2 cellular contexts compared by ENCODE assay signal in the genomic region with DNA sequence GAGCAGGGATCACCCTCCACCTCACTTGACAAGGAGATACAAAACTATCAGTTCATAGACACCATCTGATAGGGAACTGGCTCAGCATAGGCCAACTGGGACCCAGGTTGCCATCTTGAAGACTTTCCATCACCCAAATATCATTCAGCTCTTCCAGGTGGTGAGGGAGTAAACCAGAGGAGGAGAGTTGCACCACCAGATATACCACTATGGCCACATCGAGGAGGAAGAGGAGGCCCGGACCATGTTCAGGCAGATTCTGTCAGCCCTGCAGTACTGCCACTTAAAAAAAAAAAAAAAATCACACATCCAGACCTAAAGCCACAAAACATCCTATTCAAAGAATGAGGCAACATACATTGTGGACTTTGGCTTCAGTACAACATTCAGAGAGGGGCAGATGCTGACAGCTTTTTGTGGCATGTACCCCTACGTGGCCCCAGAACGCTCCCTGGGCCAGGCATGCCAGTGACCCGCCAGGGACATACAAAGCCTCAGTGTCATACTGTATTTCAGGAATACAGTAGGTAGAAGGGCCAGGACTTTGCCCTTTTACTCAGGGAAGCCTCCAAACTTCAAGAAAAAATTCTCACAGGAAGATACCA.
TF ChIP-seq lines count a peak whose summit lies in the region.

No MANE protein-coding gene starts in this region.

TF ChIP-seq in K562, 482 proteins besides CTCF, POLR2A, EP300 and RAD21:
- TF ChIP-seq NFXL1 (CRISPR knock-in tag; IDR thresholded peaks at IDR 0.05) = no peak
- TF ChIP-seq SUPT5H (IDR thresholded peaks at IDR 0.05) = peak; percentile 26; the same call in 1 of the 2 replicates
- TF ChIP-seq POLR2AphosphoS5 (IDR thresholded peaks at IDR 0.05; ENCODE audit: control insufficient read depth, insufficient read depth, low read depth, low read length) = 0 out of 2 replicates have a peak, but pooled peaks have one; percentile 7
- TF ChIP-seq BRCA1 (IDR thresholded peaks at IDR 0.05) = no peak
- no peak for TF ChIP-seq BRCA1 (CRISPR knock-in tag; IDR thresholded peaks at IDR 0.05)
- no peak for TF ChIP-seq CCAR2 (IDR thresholded peaks at IDR 0.05; ENCODE audit: low read depth, low read length)
- TF ChIP-seq, protein P1, sequence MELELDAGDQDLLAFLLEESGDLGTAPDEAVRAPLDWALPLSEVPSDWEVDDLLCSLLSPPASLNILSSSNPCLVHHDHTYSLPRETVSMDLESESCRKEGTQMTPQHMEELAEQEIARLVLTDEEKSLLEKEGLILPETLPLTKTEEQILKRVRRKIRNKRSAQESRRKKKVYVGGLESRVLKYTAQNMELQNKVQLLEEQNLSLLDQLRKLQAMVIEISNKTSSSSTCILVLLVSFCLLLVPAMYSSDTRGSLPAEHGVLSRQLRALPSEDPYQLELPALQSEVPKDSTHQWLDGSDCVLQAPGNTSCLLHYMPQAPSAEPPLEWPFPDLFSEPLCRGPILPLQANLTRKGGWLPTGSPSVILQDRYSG (tag; conservative IDR thresholded peaks at IDR 0.05; ENCODE audit: low read depth) = no peak
- no peak for TF ChIP-seq MXI1 (IDR thresholded peaks at IDR 0.05; ENCODE audit: low read depth, low read length)
- TF ChIP-seq ZNF696 (CRISPR knock-in tag; conservative IDR thresholded peaks at IDR 0.05) = no peak
- no peak for TF ChIP-seq PHB2 (IDR thresholded peaks at IDR 0.05; ENCODE audit: low read depth)
- TF ChIP-seq, protein P2, sequence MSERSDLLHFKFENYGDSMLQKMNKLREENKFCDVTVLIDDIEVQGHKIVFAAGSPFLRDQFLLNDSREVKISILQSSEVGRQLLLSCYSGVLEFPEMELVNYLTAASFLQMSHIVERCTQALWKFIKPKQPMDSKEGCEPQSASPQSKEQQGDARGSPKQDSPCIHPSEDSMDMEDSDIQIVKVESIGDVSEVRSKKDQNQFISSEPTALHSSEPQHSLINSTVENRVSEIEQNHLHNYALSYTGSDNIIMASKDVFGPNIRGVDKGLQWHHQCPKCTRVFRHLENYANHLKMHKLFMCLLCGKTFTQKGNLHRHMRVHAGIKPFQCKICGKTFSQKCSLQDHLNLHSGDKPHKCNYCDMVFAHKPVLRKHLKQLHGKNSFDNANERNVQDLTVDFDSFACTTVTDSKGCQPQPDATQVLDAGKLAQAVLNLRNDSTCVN (CRISPR knock-in tag; IDR thresholded peaks at IDR 0.05) = 0 out of 2 replicates have a peak, but pooled peaks have one; percentile 20
- no peak for TF ChIP-seq ZBTB7A (IDR thresholded peaks at IDR 0.05; ENCODE audit: borderline replicate concordance, control insufficient read depth, low read depth, low read length)
- TF ChIP-seq NCOA2 (IDR thresholded peaks at IDR 0.05; ENCODE audit: partially characterized antibody in 2 of 2) = no peak
- no peak for TF ChIP-seq HNRNPUL1 (IDR thresholded peaks at IDR 0.05; ENCODE audit: low read length)
- no peak for TF ChIP-seq C11orf30 (IDR thresholded peaks at IDR 0.05; ENCODE audit: low read depth)
- no peak for TF ChIP-seq KLF10 (CRISPR knock-in tag; IDR thresholded peaks at IDR 0.05)
- no peak for TF ChIP-seq KAT2B (IDR thresholded peaks at IDR 0.05; ENCODE audit: low read depth, low read length)
- TF ChIP-seq, protein P3, sequence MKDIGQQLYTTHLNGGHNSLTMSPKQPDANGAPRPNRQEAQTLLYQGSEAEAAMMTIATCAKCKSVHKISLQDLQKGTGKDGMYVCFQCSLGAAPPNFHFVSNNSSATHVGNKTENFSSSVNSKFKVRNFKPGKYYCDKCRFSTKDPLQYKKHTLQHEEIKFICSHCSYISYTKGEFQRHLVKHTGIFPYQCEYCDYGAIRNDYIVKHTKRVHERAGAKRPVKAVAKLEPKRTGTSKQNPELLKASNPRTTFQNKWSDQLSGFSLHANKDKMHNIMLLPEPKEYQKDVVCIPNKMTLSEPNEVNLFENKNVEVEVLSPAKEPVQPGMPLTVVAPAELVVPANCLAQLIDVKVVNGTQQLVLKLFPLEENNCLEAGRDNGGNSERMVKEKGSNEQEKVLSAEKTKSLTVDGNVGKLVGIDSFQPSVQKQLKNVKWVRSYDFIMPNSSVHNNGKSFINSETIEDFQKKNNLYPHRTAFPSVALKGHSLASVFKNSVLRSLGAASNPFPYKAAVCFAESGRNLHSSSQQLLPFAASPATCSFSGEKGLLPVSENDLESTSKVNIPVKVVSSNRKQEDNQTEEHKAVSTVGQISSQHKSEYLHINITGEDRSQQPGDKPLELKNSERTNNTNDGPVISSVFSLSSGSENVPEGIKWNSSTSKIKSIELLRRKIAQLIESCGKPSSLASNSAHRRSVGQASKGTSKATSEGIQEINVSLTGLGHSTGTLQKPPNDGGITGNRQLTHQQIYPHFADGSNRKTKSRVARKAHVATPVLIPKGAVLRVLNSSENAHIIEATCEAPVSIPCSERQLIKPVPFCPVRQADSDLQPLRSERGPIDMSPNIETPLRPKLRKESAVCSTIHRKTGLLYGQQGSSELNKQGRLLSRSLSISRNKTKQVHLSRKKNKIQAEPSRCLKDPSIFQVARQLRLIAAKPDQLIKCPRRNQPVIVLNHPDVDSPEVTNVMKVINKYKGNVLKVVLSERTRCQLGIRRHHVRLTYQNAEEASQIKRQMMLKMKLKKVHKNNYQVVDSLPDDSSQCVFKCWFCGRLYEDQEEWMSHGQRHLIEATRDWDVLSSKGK (CRISPR knock-in tag; IDR thresholded peaks at IDR 0.05) = no peak
- TF ChIP-seq ZNF780A (CRISPR knock-in tag; IDR thresholded peaks at IDR 0.05) = no peak
- peak; percentile 81 for TF ChIP-seq POLR2AphosphoS2 (IDR thresholded peaks at IDR 0.05; ENCODE audit: low read length)
- no peak for TF ChIP-seq ZNF785 (CRISPR knock-in tag; IDR thresholded peaks at IDR 0.05)
- TF ChIP-seq HNRNPL (IDR thresholded peaks at IDR 0.05; ENCODE audit: low read depth, low read length) = no peak
- no peak for TF ChIP-seq ZNF445 (CRISPR knock-in tag; IDR thresholded peaks at IDR 0.05; ENCODE audit: low read depth)

TF ChIP-seq in HepG2, 621 proteins besides CTCF, POLR2A, EP300 and RAD21 (continues in another document):
- TF ChIP-seq STAT5B (CRISPR knock-in tag; IDR thresholded peaks at IDR 0.05) (no peak), TP53 (CRISPR knock-in tag; conservative IDR thresholded peaks at IDR 0.05) (no peak), GZF1 (CRISPR knock-in tag; IDR thresholded peaks at IDR 0.05) (no peak), RNF2 (conservative IDR thresholded peaks at IDR 0.05; ENCODE audit: low read depth) (no peak), ZNF383 (CRISPR knock-in tag; IDR thresholded peaks at IDR 0.05; ENCODE audit: borderline replicate concordance) (no peak), RORA (CRISPR knock-in tag; IDR thresholded peaks at IDR 0.05) (no peak), KLF6 (CRISPR knock-in tag; IDR thresholded peaks at IDR 0.05) (no peak), ZNF296 (CRISPR knock-in tag; conservative IDR thresholded peaks at IDR 0.05) (no peak), SRF (IDR thresholded peaks at IDR 0.05; ENCODE audit: low read depth, low read length) (no peak), MYNN (CRISPR knock-in tag; IDR thresholded peaks at IDR 0.05; ENCODE audit: low read depth) (no peak), YY1 (IDR thresholded peaks at IDR 0.05; ENCODE audit: insufficient read depth, insufficient replicate concordance, low read depth, low read length) (no peak), RARA (CRISPR knock-in tag; IDR thresholded peaks at IDR 0.05) (peak; percentile 80), ZNF484 (CRISPR knock-in tag; IDR thresholded peaks at IDR 0.05; ENCODE audit: borderline replicate concordance, low read depth) (no peak), HDAC6 (IDR thresholded peaks at IDR 0.05; ENCODE audit: low read depth, low read length) (no peak), ZNF777 (CRISPR knock-in tag; IDR thresholded peaks at IDR 0.05) (no peak), ZNF644 (CRISPR knock-in tag; IDR thresholded peaks at IDR 0.05; ENCODE audit: low read depth) (peak; percentile 7; the same call in 1 of the 2 replicates), CREB1 (IDR thresholded peaks at IDR 0.05) (no peak), CREB1 (CRISPR knock-in tag; IDR thresholded peaks at IDR 0.05) (peak; percentile 66), HNRNPUL1 (IDR thresholded peaks at IDR 0.05; ENCODE audit: low read depth, low read length) (no peak), FLYWCH1 (CRISPR knock-in tag; IDR thresholded peaks at IDR 0.05) (no peak), ZKSCAN5 (CRISPR knock-in tag; IDR thresholded peaks at IDR 0.05) (no peak), AGO1 (IDR thresholded peaks at IDR 0.05; ENCODE audit: low read depth, low read length, poor library complexity, severe bottlenecking) (no peak), ZNF563 (CRISPR knock-in tag; IDR thresholded peaks at IDR 0.05) (no peak), ZFP90 (CRISPR knock-in tag; IDR thresholded peaks at IDR 0.05; ENCODE audit: borderline replicate concordance) (no peak; the same call in 1 of the 2 replicates), ZFP36L2 (CRISPR knock-in tag; IDR thresholded peaks at IDR 0.05) (no peak), NR2F1 (CRISPR knock-in tag; IDR thresholded peaks at IDR 0.05) (peak in 1 of 2 experiments; percentile 31; a peak in 1 of 4 replicates)
- TF ChIP-seq, protein P4, sequence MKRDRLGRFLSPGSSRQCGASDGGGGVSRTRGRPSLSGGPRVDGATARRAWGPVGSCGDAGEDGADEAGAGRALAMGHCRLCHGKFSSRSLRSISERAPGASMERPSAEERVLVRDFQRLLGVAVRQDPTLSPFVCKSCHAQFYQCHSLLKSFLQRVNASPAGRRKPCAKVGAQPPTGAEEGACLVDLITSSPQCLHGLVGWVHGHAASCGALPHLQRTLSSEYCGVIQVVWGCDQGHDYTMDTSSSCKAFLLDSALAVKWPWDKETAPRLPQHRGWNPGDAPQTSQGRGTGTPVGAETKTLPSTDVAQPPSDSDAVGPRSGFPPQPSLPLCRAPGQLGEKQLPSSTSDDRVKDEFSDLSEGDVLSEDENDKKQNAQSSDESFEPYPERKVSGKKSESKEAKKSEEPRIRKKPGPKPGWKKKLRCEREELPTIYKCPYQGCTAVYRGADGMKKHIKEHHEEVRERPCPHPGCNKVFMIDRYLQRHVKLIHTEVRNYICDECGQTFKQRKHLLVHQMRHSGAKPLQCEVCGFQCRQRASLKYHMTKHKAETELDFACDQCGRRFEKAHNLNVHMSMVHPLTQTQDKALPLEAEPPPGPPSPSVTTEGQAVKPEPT (CRISPR knock-in tag; IDR thresholded peaks at IDR 0.05; ENCODE audit: low read depth) = no peak
- TF ChIP-seq, protein P5, sequence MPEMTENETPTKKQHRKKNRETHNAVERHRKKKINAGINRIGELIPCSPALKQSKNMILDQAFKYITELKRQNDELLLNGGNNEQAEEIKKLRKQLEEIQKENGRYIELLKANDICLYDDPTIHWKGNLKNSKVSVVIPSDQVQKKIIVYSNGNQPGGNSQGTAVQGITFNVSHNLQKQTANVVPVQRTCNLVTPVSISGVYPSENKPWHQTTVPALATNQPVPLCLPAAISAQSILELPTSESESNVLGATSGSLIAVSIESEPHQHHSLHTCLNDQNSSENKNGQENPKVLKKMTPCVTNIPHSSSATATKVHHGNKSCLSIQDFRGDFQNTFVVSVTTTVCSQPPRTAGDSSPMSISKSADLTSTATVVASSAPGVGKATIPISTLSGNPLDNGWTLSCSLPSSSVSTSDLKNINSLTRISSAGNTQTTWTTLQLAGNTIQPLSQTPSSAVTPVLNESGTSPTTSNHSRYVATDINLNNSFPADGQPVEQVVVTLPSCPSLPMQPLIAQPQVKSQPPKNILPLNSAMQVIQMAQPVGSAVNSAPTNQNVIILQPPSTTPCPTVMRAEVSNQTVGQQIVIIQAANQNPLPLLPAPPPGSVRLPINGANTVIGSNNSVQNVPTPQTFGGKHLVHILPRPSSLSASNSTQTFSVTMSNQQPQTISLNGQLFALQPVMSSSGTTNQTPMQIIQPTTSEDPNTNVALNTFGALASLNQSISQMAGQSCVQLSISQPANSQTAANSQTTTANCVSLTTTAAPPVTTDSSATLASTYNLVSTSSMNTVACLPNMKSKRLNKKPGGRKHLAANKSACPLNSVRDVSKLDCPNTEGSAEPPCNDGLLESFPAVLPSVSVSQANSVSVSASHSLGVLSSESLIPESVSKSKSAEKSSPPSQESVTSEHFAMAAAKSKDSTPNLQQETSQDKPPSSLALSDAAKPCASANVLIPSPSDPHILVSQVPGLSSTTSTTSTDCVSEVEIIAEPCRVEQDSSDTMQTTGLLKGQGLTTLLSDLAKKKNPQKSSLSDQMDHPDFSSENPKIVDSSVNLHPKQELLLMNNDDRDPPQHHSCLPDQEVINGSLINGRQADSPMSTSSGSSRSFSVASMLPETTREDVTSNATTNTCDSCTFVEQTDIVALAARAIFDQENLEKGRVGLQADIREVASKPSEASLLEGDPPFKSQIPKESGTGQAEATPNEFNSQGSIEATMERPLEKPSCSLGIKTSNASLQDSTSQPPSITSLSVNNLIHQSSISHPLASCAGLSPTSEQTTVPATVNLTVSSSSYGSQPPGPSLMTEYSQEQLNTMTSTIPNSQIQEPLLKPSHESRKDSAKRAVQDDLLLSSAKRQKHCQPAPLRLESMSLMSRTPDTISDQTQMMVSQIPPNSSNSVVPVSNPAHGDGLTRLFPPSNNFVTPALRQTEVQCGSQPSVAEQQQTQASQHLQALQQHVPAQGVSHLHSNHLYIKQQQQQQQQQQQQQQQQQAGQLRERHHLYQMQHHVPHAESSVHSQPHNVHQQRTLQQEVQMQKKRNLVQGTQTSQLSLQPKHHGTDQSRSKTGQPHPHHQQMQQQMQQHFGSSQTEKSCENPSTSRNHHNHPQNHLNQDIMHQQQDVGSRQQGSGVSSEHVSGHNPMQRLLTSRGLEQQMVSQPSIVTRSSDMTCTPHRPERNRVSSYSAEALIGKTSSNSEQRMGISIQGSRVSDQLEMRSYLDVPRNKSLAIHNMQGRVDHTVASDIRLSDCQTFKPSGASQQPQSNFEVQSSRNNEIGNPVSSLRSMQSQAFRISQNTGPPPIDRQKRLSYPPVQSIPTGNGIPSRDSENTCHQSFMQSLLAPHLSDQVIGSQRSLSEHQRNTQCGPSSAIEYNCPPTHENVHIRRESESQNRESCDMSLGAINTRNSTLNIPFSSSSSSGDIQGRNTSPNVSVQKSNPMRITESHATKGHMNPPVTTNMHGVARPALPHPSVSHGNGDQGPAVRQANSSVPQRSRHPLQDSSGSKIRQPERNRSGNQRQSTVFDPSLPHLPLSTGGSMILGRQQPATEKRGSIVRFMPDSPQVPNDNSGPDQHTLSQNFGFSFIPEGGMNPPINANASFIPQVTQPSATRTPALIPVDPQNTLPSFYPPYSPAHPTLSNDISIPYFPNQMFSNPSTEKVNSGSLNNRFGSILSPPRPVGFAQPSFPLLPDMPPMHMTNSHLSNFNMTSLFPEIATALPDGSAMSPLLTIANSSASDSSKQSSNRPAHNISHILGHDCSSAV (CRISPR knock-in tag; IDR thresholded peaks at IDR 0.05; ENCODE audit: borderline replicate concordance) = no peak
- TF ChIP-seq, protein P6, sequence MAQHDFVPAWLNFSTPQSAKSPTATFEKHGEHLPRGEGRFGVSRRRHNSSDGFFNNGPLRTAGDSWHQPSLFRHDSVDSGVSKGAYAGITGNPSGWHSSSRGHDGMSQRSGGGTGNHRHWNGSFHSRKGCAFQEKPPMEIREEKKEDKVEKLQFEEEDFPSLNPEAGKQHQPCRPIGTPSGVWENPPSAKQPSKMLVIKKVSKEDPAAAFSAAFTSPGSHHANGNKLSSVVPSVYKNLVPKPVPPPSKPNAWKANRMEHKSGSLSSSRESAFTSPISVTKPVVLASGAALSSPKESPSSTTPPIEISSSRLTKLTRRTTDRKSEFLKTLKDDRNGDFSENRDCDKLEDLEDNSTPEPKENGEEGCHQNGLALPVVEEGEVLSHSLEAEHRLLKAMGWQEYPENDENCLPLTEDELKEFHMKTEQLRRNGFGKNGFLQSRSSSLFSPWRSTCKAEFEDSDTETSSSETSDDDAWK (CRISPR knock-in tag; IDR thresholded peaks at IDR 0.05) = no peak
- TF ChIP-seq, protein P7, sequence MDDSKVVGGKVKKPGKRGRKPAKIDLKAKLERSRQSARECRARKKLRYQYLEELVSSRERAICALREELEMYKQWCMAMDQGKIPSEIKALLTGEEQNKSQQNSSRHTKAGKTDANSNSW (CRISPR knock-in tag; IDR thresholded peaks at IDR 0.05; ENCODE audit: borderline replicate concordance) = no peak
- TF ChIP-seq, protein P8, sequence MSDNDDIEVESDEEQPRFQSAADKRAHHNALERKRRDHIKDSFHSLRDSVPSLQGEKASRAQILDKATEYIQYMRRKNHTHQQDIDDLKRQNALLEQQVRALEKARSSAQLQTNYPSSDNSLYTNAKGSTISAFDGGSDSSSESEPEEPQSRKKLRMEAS (IDR thresholded peaks at IDR 0.05) = peak; percentile 67
